In genomic region chr5:125894383-125894782, GRCh38 we compare ENCODE assay signal across 17 cellular contexts.
DNase-seq lines count a peak whose midpoint lies in the region; ATAC-seq and TF ChIP-seq lines count a peak whose summit lies in the region.
"Had no signal": no experiment of that assay in that cellular context is flagged by ENCODE, and none has a peak within 500 bp of the region (broad histone marks: within the 10 kb centered on the region; RNA-seq: fewer than 3 reads in every experiment).

No MANE protein-coding gene starts in this region.

- DNase-seq in M059J (ENCODE audit: low read depth) (peak; percentile 24), astrocyte of the cerebellum (ENCODE audit: low read depth) (peak; percentile 58), fibroblast of the aortic adventitia (ENCODE audit: low read depth) (peak; percentile 70), renal cortical epithelial cell (ENCODE audit: low read depth) (peak; percentile 64)
- DNase-seq: activated CD4-positive, alpha-beta T cell treated with anti-CD3 and anti-CD28 coated beads for 48 hours; activated naive CD8-positive, alpha-beta T cell treated with anti-CD3 and anti-CD28 coated beads, Interleukin-2, amount 50 U/mL, for 24 hours; CD8-positive, alpha-beta T cell; DMS53; NCI-H187 treated with DMSO at 0.1 percent for 48 hours; NCI-H510A treated with DMSO at 0.1 percent for 48 hours; SHP77; stimulated activated CD4-positive, alpha-beta T cell treated with anti-CD3 and anti-CD28 coated beads, Interleukin-15, amount 100 ng/mL, for 24 hours; T-cell had no signal

- no peak overlapping the region for H3K4me3 ChIP-seq in astrocyte of the cerebellum (ENCODE audit: low read depth, low read length)
- no peak overlapping the region for H3K4me3 ChIP-seq in fibroblast of the aortic adventitia (ENCODE audit: low read depth, low read length)

- TF ChIP-seq CTCF in astrocyte of the cerebellum (IDR thresholded peaks at IDR 0.05; ENCODE audit: low read depth, low read length, missing control alignments) (no peak), fibroblast of the aortic adventitia (IDR thresholded peaks at IDR 0.05; ENCODE audit: insufficient read depth, low read length) (peak; percentile 22)

- ATAC-seq in GM18520 (IDR thresholded peaks at IDR 0.05; ENCODE audit: unreplicated experiment): no peak
- ATAC-seq in GM19452 (IDR thresholded peaks at IDR 0.05; ENCODE audit: unreplicated experiment): no peak
- no peak for ATAC-seq in HG02884 (IDR thresholded peaks at IDR 0.05; ENCODE audit: unreplicated experiment)
- ATAC-seq: activated naive CD8-positive, alpha-beta T cell treated with anti-CD3 and anti-CD28 coated beads, Interleukin-2, amount 50 U/mL, for 24 hours; CD8-positive, alpha-beta T cell; stimulated activated effector memory CD8-positive, alpha-beta T cell treated with anti-CD3 and anti-CD28 coated beads, Interleukin-12 subunit alpha, Interleukin-12 subunit beta, amount 100 ng/mL, for 72 hours; T-cell had no signal

- in situ Hi-C loops in astrocyte of the cerebellum (cut with HindIII; ENCODE audit: low sequenced_read_pairs): no loop called here
